ENCODE assay signal across 18 cellular contexts in the genomic region with DNA sequence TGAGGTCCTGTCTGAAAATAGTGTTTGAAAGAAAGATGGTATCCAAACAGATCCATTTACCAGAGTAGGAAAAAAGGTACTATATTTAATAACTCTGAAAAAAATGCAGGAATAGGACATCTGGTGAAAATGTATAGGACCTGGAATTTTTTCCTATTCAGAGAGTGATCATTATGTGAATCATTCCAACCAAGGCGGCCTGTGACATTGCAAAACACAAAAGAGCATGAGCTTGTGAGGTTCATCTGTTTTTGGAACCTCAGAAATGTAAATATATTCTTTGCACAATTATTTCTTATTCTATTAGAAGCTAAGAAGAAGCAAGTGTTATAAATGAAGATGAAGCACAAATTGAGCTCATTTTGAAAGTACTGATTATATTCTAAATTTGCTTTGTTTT. TPM values are rescaled to one million over a fixed set of nuclear protein-coding genes. Genes with fewer than 3 reads are reported as not detected.
"Had no signal": no experiment of that assay in that cellular context is flagged by ENCODE, and none has a peak within 500 bp of the region (broad histone marks: within the 10 kb centered on the region; RNA-seq: fewer than 3 reads in every experiment).

No MANE protein-coding gene starts in this region.

- DNase-seq: activated CD4-positive, alpha-beta memory T cell treated with anti-CD3 and anti-CD28 coated beads, Interleukin-2, amount 10 ng/mL, durations not matched to agents 7 days and 5 days; activated CD4-positive, alpha-beta T cell treated with anti-CD3 and anti-CD28 coated beads for 36 hours; activated CD8-positive, alpha-beta memory T cell treated with anti-CD3 and anti-CD28 coated beads, Interleukin-2, amount 50 U/mL, for 4 hours; activated naive CD4-positive, alpha-beta T cell treated with Interleukin-2 at 50 U/mL for 16 hours; left ventricle myocardium superior; ovary; stimulated activated CD4-positive, alpha-beta T cell treated with anti-CD3 and anti-CD28 coated beads, Interleukin-2, amount 100 ng/mL, for 48 hours; stimulated activated CD8-positive, alpha-beta memory T cell treated with anti-CD3 and anti-CD28 coated beads, Interleukin-4, amount 100 ng/mL, for 48 hours; stimulated activated naive CD8-positive, alpha-beta T cell treated with anti-CD3 and anti-CD28 coated beads, Interleukin-15, Interleukin-2, amounts not matched to agents 100 U/mL and 50 U/mL, for 24 hours; SW 1271; upper lobe of right lung had no signal

RNA-seq across cellular contexts. Expression of gene C4orf51, which starts 2.0 kb away (rescaled TPM):
- total RNA-seq: activated CD4-positive, alpha-beta memory T cell treated with anti-CD3 and anti-CD28 coated beads, Interleukin-2, amount 10 ng/mL, durations not matched to agents 7 days and 5 days; activated CD4-positive, alpha-beta T cell treated with anti-CD3 and anti-CD28 coated beads for 36 hours; adrenal gland; dermis microvascular lymphatic vessel endothelial cell; esophagus mucosa; kidney epithelial cell; left ventricle myocardium superior; mesenteric fat pad; ovary; temporal lobe; upper lobe of right lung had no signal
- polyA plus RNA-seq: adrenal gland, neural cell, ovary had no signal
